ENCODE assay signal across 9 cellular contexts in genomic region chr5:141877478-141878185, GRCh38. TPM values are rescaled to one million over a fixed set of nuclear protein-coding genes. Genes with fewer than 3 reads are reported as not detected.
DNase-seq lines count a peak whose midpoint lies in the region; ATAC-seq, FAIRE-seq and TF ChIP-seq lines count a peak whose summit lies in the region.
"Had no signal": no experiment of that assay in that cellular context is flagged by ENCODE, and none has a peak within 500 bp of the region (broad histone marks: within the 10 kb centered on the region; RNA-seq: fewer than 3 reads in every experiment).

No MANE protein-coding gene starts in this region.

- peaks cover 40% of the 10 kb centered on the region for H3K4me1 ChIP-seq in CD4-positive, alpha-beta memory T cell (ENCODE audit: insufficient read depth, low read length)
- H3K4me1 ChIP-seq in body of pancreas (peaks cover 54% of the 10 kb centered on the region), HepG2 (ENCODE audit: insufficient read depth, low read length) (peaks cover 58% of the 10 kb centered on the region), stomach (peaks cover 52 to 92% (median 77%) of the 10 kb centered on the region in 4 donors)

- H2AFZ ChIP-seq in HepG2 (ENCODE audit: low read length) = no peak overlapping the region

- DNase-seq in CD4-positive, alpha-beta memory T cell = peak in 4 of 5 donors; percentile 18 to 36 (median 24)
- DNase-seq in NCI-H526 treated with DMSO at 0.1 percent for 48 hours (lab: John Stamatoyannopoulos, UW) = peak; percentile 67
- peak in 3 of 4 donors; percentile 29 to 34 (median 32) for DNase-seq in body of pancreas
- DNase-seq in HepG2 (ENCODE audit: low spot score) = no peak
- DNase-seq in stomach = no peak

- H3K27ac ChIP-seq in CD4-positive, alpha-beta memory T cell (ENCODE audit: low read depth, low read length) = no peak overlapping the region
- peak overlapping the region; percentile 76 to 87 (median 81) for H3K27ac ChIP-seq in body of pancreas
- no peak overlapping the region for H3K27ac ChIP-seq in HepG2 (ENCODE audit: extremely low read length, insufficient read depth, low read length)
- H3K27ac ChIP-seq in stomach = peak overlapping the region; percentile 89 to 95 (median 94)
- H3K27ac ChIP-seq: foreskin keratinocyte had no signal

- no peaks in the 10 kb centered on the region for H3K79me2 ChIP-seq in HepG2 (ENCODE audit: insufficient read depth, low read length)

- H4K20me1 ChIP-seq in HepG2 (ENCODE audit: insufficient read depth, low read length) = no peaks in the 10 kb centered on the region

- no peaks in the 10 kb centered on the region for H3K9me3 ChIP-seq in CD4-positive, alpha-beta memory T cell (ENCODE audit: control insufficient read depth in 1 of 2, low read length in 2 of 2)
- no peaks in the 10 kb centered on the region for H3K9me3 ChIP-seq in body of pancreas
- no peaks in the 10 kb centered on the region for H3K9me3 ChIP-seq in HepG2 (ENCODE audit: low read length)
- no peaks in the 10 kb centered on the region for H3K9me3 ChIP-seq in stomach

- 1% methylated on average over 28 to 54 of the region's 55 CpGs for WGBS in body of pancreas, 2 donors
- 8% methylated on average over 11 of the region's 55 CpGs for WGBS in HepG2 (ENCODE audit: low lambda C conversion rate)
- WGBS in stomach, 5 donors = 0 to 2% (median 1%) methylated on average over 19 to 55 of the region's 55 CpGs

- CTCF ChIA-PET in CD4-positive, alpha-beta memory T cell (lab: Charles Lee; ENCODE audit: partially characterized antibody) = interaction anchor here (1.2 to 8.4 kb wide), 13 partner anchors 10 to 210 kb away, joined by 3 to 239 read pairs (median 18); partner anchors contain the start of genes DELE1 and PCDH12
- CTCF ChIA-PET in HepG2 (lab: Yijun Ruan, JAX; ENCODE audit: low intra/inter-chr PET ratio, low total read pairs) = no interaction called here

- FAIRE-seq in HepG2 (lab: Jason Lieb, UNC) = no peak

- peaks cover 51% of the 10 kb centered on the region for H3K27me3 ChIP-seq in CD4-positive, alpha-beta memory T cell (ENCODE audit: insufficient read depth, low read length)
- H3K27me3 ChIP-seq in body of pancreas (peaks cover 0 to 6% of the 10 kb centered on the region in 2 donors), HepG2 (ENCODE audit: control insufficient read depth in 1 of 2, insufficient read depth in 2 of 2, low read length in 2 of 2) (peaks cover 14 to 50% of the 10 kb centered on the region in 2 experiments), stomach (peaks cover 0 to 97% (median 48%) of the 10 kb centered on the region in 3 donors)

- TF ChIP-seq CTCF in body of pancreas (IDR thresholded peaks at IDR 0.05) (no peak), HepG2 (CRISPR knock-in tag; IDR thresholded peaks at IDR 0.05) (no peak), stomach (IDR thresholded peaks at IDR 0.05) (no peak)

- POLR2A ChIA-PET in CD4-positive, alpha-beta memory T cell (lab: Charles Lee; ENCODE audit: partially characterized antibody) = interaction anchor here (0.8 to 4.6 kb wide), 10 partner anchors 28 to 195 kb away, joined by 3 to 63 read pairs (median 17); partner anchors contain the start of genes DELE1, PCDH12 and RNF14
- POLR2A ChIA-PET in HepG2 (lab: Yijun Ruan, JAX) = interaction anchor here (0.5 to 1.3 kb wide), 2 partner anchors 28 to 175 kb away, joined by 3 read pairs; no protein-coding TSS in a partner anchor

- TF ChIP-seq POLR2A in body of pancreas (IDR thresholded peaks at IDR 0.05) (no peak), HepG2 (IDR thresholded peaks at IDR 0.05; ENCODE audit: insufficient read depth in 1 of 2, low read depth in 2 of 2, low read length in 2 of 2) (no peak), stomach (IDR thresholded peaks at IDR 0.05) (no peak)

- no peaks in the 10 kb centered on the region for H3K36me3 ChIP-seq in CD4-positive, alpha-beta memory T cell (ENCODE audit: insufficient read depth, low read length)
- H3K36me3 ChIP-seq in body of pancreas (replicated peaks in 1 of 2; ENCODE audit: insufficient read depth in 1 of 2, low read depth in 2 of 2) (no peaks in the 10 kb centered on the region), HepG2 (replicated peaks in 1 of 2; ENCODE audit: control insufficient read depth in 1 of 2, insufficient read depth in 2 of 2, low read length in 2 of 2) (no peaks in the 10 kb centered on the region), stomach (no peaks in the 10 kb centered on the region)

- peak overlapping the region in 1 of 2 donors; percentile 47 for H3K4me3 ChIP-seq in CD4-positive, alpha-beta memory T cell (ENCODE audit: low read length in 2 of 2)
- peak overlapping the region; percentile 19 to 46 for H3K4me3 ChIP-seq in body of pancreas
- peak overlapping the region; percentile 50 to 73 (median 52); a peak in 5 of 6 replicates for H3K4me3 ChIP-seq in HepG2 (replicated peaks in 1 of 3; ENCODE audit: insufficient read depth in 1 of 3, low read depth in 2 of 3, low read length in 3 of 3)
- peak overlapping the region; percentile 74 to 84 (median 78) for H3K4me3 ChIP-seq in stomach

- peaks cover 0 to 2% (median 0%) of the 10 kb centered on the region in 8 donors for H3K9me3 Mint-ChIP-seq in CD4-positive, alpha-beta memory T cell

- in situ Hi-C loops in HepG2 (cut with HindIII; ENCODE audit: extremely low pct_ligation_motif_present, low pct_unique_long_range_greater_than_20kb) = loop anchor here (5.0 kb wide), 1 partner anchor 175 kb away; no protein-coding TSS in a partner anchor

- H3K27ac Mint-ChIP-seq in CD4-positive, alpha-beta memory T cell = peak overlapping the region in 4 of 7 donors; percentile 2 to 58 (median 24)

- no peak for ATAC-seq in body of pancreas
- ATAC-seq in HepG2 = peak; percentile 6
- ATAC-seq in GM18519 (IDR thresholded peaks at IDR 0.05; ENCODE audit: low FRiP score, unreplicated experiment) = no peak
- no peak for ATAC-seq in GM21529 (IDR thresholded peaks at IDR 0.05; ENCODE audit: unreplicated experiment)
- no peak for ATAC-seq in HG03521 (IDR thresholded peaks at IDR 0.05; ENCODE audit: unreplicated experiment)

- intact Hi-C loops in CD4-positive, alpha-beta memory T cell (cut with micrococcal nuclease) = loop anchor here (2.0 to 5.0 kb wide), 3 partner anchors 45 to 265 kb away; partner anchors contain the start of gene DELE1
- intact Hi-C loops in body of pancreas (cut with DNase I) = loop anchor here (2.0 kb wide), 1 partner anchor 177 kb away; no protein-coding TSS in a partner anchor
- intact Hi-C loops in HepG2 (cut with micrococcal nuclease; ENCODE audit: unreplicated experiment) = loop anchor here (1.0 to 5.0 kb wide), 4 partner anchors 50 to 185 kb away; no protein-coding TSS in a partner anchor
- intact Hi-C loops in stomach (cut with DNase I; ENCODE audit: low total_unique reads) = no loop called here

- TF ChIP-seq RAD21 in HepG2 (CRISPR knock-in tag; IDR thresholded peaks at IDR 0.05) = no peak

- H3K27me3 Mint-ChIP-seq in CD4-positive, alpha-beta memory T cell = peaks cover 54 to 66% of the 10 kb centered on the region in 2 donors

- TF ChIP-seq EP300 in HepG2 (IDR thresholded peaks at IDR 0.05; ENCODE audit: low read depth in 2 of 2, low read length in 2 of 2) = no peak
- TF ChIP-seq EP300 in HepG2 (CRISPR knock-in tag; IDR thresholded peaks at IDR 0.05; ENCODE audit: borderline replicate concordance) = no peak
- no peak for TF ChIP-seq EP300 in stomach (IDR thresholded peaks at IDR 0.05)

- H3K9ac ChIP-seq in HepG2 (ENCODE audit: insufficient read depth, low read depth, low read length) = no peak overlapping the region

- peaks cover 20 to 45% (median 25%) of the 10 kb centered on the region in 4 donors for H3K4me1 Mint-ChIP-seq in CD4-positive, alpha-beta memory T cell

- H3K4me2 ChIP-seq in HepG2 (ENCODE audit: low read depth, low read length) = peak overlapping the region; percentile 80

- no peaks in the 10 kb centered on the region for H3K36me3 Mint-ChIP-seq in CD4-positive, alpha-beta memory T cell

- peak overlapping the region; percentile 47 to 86 (median 70) for H3K4me3 Mint-ChIP-seq in CD4-positive, alpha-beta memory T cell

- BruUV-seq in HepG2 (replicated peaks; lab: Mats Ljungman, UMichigan) = no TSS peak

RNA-seq across cellular contexts. Expression of gene PCDH1, which starts 0.6 kb away (rescaled TPM):
- not detected for total RNA-seq in CD4-positive, alpha-beta memory T cell
- not detected for polyA plus RNA-seq in CD4-positive, alpha-beta memory T cell
- 10 to 100 TPM; 24.9 to 31.3 TPM for total RNA-seq in body of pancreas
- total RNA-seq in HepG2 (2016; rRNA removed; fragmentation: Illumina TruSeq; extraction: Trizol) = 0.11 and 0.13 TPM in 2 replicates
- total RNA-seq in HepG2 (2016; cell fraction: cytosol; rRNA removed; fragmentation: Illumina TruSeq; extraction: Trizol; ENCODE audit: low read depth) = not detected in 2 replicates
- 0.09 TPM in 1 of 2 replicates, not detected in the other for total RNA-seq in HepG2 (2016; cell fraction: insoluble cytoplasmic fraction; rRNA removed; fragmentation: Illumina TruSeq; extraction: Trizol)
- total RNA-seq in HepG2 (2016; cell fraction: membrane; rRNA removed; fragmentation: Illumina TruSeq; extraction: Trizol) = not detected in 2 replicates
- total RNA-seq in HepG2 (2016; cell fraction: nucleus; rRNA removed; fragmentation: Illumina TruSeq; extraction: Trizol) = 0.31 TPM in 1 of 2 replicates, not detected in the other
- polyA plus RNA-seq in HepG2 (2011; rRNA removed) = 0.83 and 1.3 TPM in 2 replicates
- 0.85 and 1.0 TPM in 2 replicates for polyA plus RNA-seq in HepG2 (2011; cell fraction: cytosol; rRNA removed)
- 0.83 and 0.90 TPM in 2 replicates for polyA plus RNA-seq in HepG2 (2011; cell fraction: nucleus; rRNA removed)
- 0.80 and 1.3 TPM in 2 replicates for polyA plus RNA-seq in HepG2 (2012)
- polyA plus RNA-seq in HepG2 (2016; cell fraction: cytosol; fragmentation: Illumina TruSeq; extraction: Trizol; ENCODE audit: low read depth) = 0.08 TPM in 1 of 2 replicates, not detected in the other
- 0.11 TPM in 1 of 2 replicates, not detected in the other for polyA plus RNA-seq in HepG2 (2016; cell fraction: insoluble cytoplasmic fraction; fragmentation: Illumina TruSeq; extraction: Trizol; ENCODE audit: low read depth)
- not detected in 2 replicates for polyA plus RNA-seq in HepG2 (2016; cell fraction: membrane; fragmentation: Illumina TruSeq; extraction: Trizol; ENCODE audit: low read depth)
- polyA plus RNA-seq in HepG2 (2016; cell fraction: nucleus; fragmentation: Illumina TruSeq; extraction: Trizol; ENCODE audit: insufficient read depth, low read depth) = 0.25 TPM in 1 of 2 replicates, not detected in the other
- polyA minus RNA-seq in HepG2 (2011; rRNA and poly(A)+ RNA removed; ENCODE audit: low replicate concordance) = 2.1 and 10.8 TPM in 2 replicates
- 1.6 and 1.9 TPM in 2 replicates for polyA minus RNA-seq in HepG2 (2011; cell fraction: cytosol; rRNA and poly(A)+ RNA removed)
- polyA minus RNA-seq in HepG2 (2011; cell fraction: nucleus; rRNA and poly(A)+ RNA removed) = 0.75 and 0.77 TPM in 2 replicates
- 10 to 100 TPM; 35.3 to 96.9 (median 79.1) TPM for total RNA-seq in stomach
- 10 to 100 TPM in 2 of 3 donors, 1 to 10 TPM in 1; 8.7 to 20.9 (median 10.6) TPM for polyA plus RNA-seq in stomach

RNA-seq across cellular contexts. Expression of gene DELE1, which starts 46.0 kb away (rescaled TPM):
- total RNA-seq in CD4-positive, alpha-beta memory T cell = 10 to 100 TPM; 73.2 to 83.1 TPM
- 10 to 100 TPM; 31.4 to 44.3 TPM for polyA plus RNA-seq in CD4-positive, alpha-beta memory T cell
- 100 to 1,000 TPM in 1 of 2 donors, 10 to 100 TPM in 1; 50.6 to 100 TPM for total RNA-seq in body of pancreas
- total RNA-seq in HepG2 (2016; rRNA removed; fragmentation: Illumina TruSeq; extraction: Trizol) = 46.5 and 57.5 TPM in 2 replicates
- total RNA-seq in HepG2 (2016; cell fraction: cytosol; rRNA removed; fragmentation: Illumina TruSeq; extraction: Trizol; ENCODE audit: low read depth) = 7.7 and 8.6 TPM in 2 replicates
- total RNA-seq in HepG2 (2016; cell fraction: insoluble cytoplasmic fraction; rRNA removed; fragmentation: Illumina TruSeq; extraction: Trizol) = 44.4 and 53.9 TPM in 2 replicates
- 23.5 and 25.7 TPM in 2 replicates for total RNA-seq in HepG2 (2016; cell fraction: membrane; rRNA removed; fragmentation: Illumina TruSeq; extraction: Trizol)
- 61.2 and 73.5 TPM in 2 replicates for total RNA-seq in HepG2 (2016; cell fraction: nucleus; rRNA removed; fragmentation: Illumina TruSeq; extraction: Trizol)
- 90.3 and 97.1 TPM in 2 replicates for polyA plus RNA-seq in HepG2 (2011; rRNA removed)
- polyA plus RNA-seq in HepG2 (2011; cell fraction: cytosol; rRNA removed) = 44.7 and 66.5 TPM in 2 replicates
- 267 and 277 TPM in 2 replicates for polyA plus RNA-seq in HepG2 (2011; cell fraction: nucleus; rRNA removed)
- 44.3 and 49.8 TPM in 2 replicates for polyA plus RNA-seq in HepG2 (2012)
- polyA plus RNA-seq in HepG2 (2016; cell fraction: cytosol; fragmentation: Illumina TruSeq; extraction: Trizol; ENCODE audit: low read depth) = 8.6 and 10.7 TPM in 2 replicates
- polyA plus RNA-seq in HepG2 (2016; cell fraction: insoluble cytoplasmic fraction; fragmentation: Illumina TruSeq; extraction: Trizol; ENCODE audit: low read depth) = 46.9 and 52.3 TPM in 2 replicates
- 20.4 and 27.3 TPM in 2 replicates for polyA plus RNA-seq in HepG2 (2016; cell fraction: membrane; fragmentation: Illumina TruSeq; extraction: Trizol; ENCODE audit: low read depth)
- 113 TPM in 2 replicates for polyA plus RNA-seq in HepG2 (2016; cell fraction: nucleus; fragmentation: Illumina TruSeq; extraction: Trizol; ENCODE audit: insufficient read depth, low read depth)
- polyA minus RNA-seq in HepG2 (2011; rRNA and poly(A)+ RNA removed; ENCODE audit: low replicate concordance) = 120 and 133 TPM in 2 replicates
- 27.7 and 33.0 TPM in 2 replicates for polyA minus RNA-seq in HepG2 (2011; cell fraction: cytosol; rRNA and poly(A)+ RNA removed)
- 76.1 and 82.6 TPM in 2 replicates for polyA minus RNA-seq in HepG2 (2011; cell fraction: nucleus; rRNA and poly(A)+ RNA removed)
- total RNA-seq in stomach = 100 to 1,000 TPM in 1 of 5 donors, 10 to 100 TPM in 4; 65.0 to 100 (median 98.2) TPM
- 10 to 100 TPM; 29.2 to 39.8 (median 32.6) TPM for polyA plus RNA-seq in stomach

Comparison
In these comparisons a context has a peak if more than half of its experiments do, and no peak if none do; other contexts are left out.
1. DNase-seq: peak in CD4-positive, alpha-beta memory T cell (4 of 5), NCI-H526 treated with DMSO at 0.1 percent for 48 hours (single experiment) and body of pancreas (3 of 4); none in HepG2 (single experiment) and stomach (single experiment).
2. H3K27ac ChIP-seq: peak in body of pancreas (4 of 4) and stomach (5 of 5); none in CD4-positive, alpha-beta memory T cell (single experiment) and HepG2 (single experiment).
3. RNA of gene PCDH1, which starts 0.6 kb away (total RNA-seq): 35.3 to 96.9 TPM in stomach and 24.9 to 31.3 TPM in body of pancreas; 0.09 to 0.31 TPM in HepG2 and not detected in CD4-positive, alpha-beta memory T cell; every median in the first group is over 10 times any median in the second.